In the genomic region with DNA sequence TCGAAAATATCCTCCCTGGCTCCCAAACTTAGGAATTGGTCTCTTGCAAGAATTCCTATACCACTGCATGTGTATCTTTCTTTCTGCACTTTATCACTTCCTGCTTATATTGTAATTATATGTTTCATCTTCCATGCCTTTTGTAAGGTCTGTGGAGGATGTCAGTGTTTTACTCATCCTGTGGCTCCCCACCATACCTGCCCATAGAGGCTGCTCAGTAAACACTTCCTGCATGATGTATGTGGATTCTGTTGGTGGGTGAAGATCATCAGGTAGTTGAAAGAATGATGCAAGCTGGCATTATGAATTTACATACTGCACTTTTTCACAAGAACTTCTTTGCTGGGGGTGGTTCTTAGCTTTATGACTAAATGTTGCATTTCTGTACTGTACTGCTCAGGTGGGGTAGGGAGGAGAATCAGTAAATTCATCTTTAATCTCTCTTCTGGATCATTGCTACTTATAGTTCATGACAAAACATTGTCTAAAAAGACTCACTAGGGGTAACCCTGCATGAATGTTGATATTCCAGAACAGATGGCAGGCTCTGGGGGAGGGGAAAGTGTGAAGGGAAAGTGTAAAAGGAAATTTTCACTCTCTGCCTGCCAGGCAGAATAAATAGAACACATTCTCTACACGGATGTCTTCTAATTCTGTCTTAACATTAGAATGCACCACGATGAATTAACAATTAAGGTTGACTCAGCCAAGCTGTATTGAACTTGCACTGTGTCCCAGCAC, we compare ENCODE assay signal across 19 cellular contexts. TPM values are rescaled to one million over a fixed set of nuclear protein-coding genes. Genes with fewer than 3 reads are reported as not detected.
A peak's percentile ranks its signal among the peaks of the same experiment; 100 is the strongest.
DNase-seq lines count a peak whose midpoint lies in the region; ATAC-seq and TF ChIP-seq lines count a peak whose summit lies in the region.
"Had no signal": no experiment of that assay in that cellular context is flagged by ENCODE, and none has a peak within 500 bp of the region (broad histone marks: within the 10 kb centered on the region; RNA-seq: fewer than 3 reads in every experiment).

No MANE protein-coding gene starts in this region.

- no peaks in the 10 kb centered on the region for H3K27me3 ChIP-seq in neutrophil
- H3K27me3 ChIP-seq in prostate gland (replicated peaks; ENCODE audit: insufficient read depth), result no peaks in the 10 kb centered on the region
- no peaks in the 10 kb centered on the region for H3K27me3 ChIP-seq in left ventricle myocardium inferior (ENCODE audit: low read depth)
- H3K27me3 ChIP-seq: BLaER1, body of pancreas had no signal

- 60% methylated on average over 3 of the region's 3 CpGs for WGBS in prostate gland

- no peaks in the 10 kb centered on the region for H3K27me3 Mint-ChIP-seq in activated CD4-positive, alpha-beta T cell treated with anti-CD3 and anti-CD28 coated beads for 36 hours
- no peaks in the 10 kb centered on the region for H3K27me3 Mint-ChIP-seq in activated naive CD8-positive, alpha-beta T cell treated with anti-CD3 and anti-CD28 coated beads, Interleukin-2, amount 50 U/mL, for 24 hours
- H3K27me3 Mint-ChIP-seq: type B pancreatic cell had no signal

- peak overlapping the region; percentile 80 for H3K27ac Mint-ChIP-seq in activated CD4-positive, alpha-beta T cell treated with anti-CD3 and anti-CD28 coated beads for 36 hours
- no peak overlapping the region for H3K27ac Mint-ChIP-seq in activated naive CD8-positive, alpha-beta T cell treated with anti-CD3 and anti-CD28 coated beads, Interleukin-2, amount 50 U/mL, for 24 hours
- H3K27ac Mint-ChIP-seq: activated naive CD4-positive, alpha-beta T cell treated with anti-CD3 and anti-CD28 coated beads, Interleukin-2, amount 10 ng/mL, durations not matched to agents 7 days and 5 days; IgD-negative memory B cell; type B pancreatic cell had no signal

- CTCF ChIA-PET in activated CD4-positive, alpha-beta T cell treated with anti-CD3 and anti-CD28 coated beads for 36 hours (lab: Charles Lee), result interaction anchor here (0.5 to 1.7 kb wide), 5 partner anchors 10 to 274 kb away, joined by 3 to 10 read pairs (median 3); no protein-coding TSS in a partner anchor

- H3K27ac ChIP-seq in neutrophil (peak overlapping the region; percentile 56), prostate gland (peak overlapping the region in 1 of 2 donors; percentile 52), left ventricle myocardium inferior (replicated peaks) (no peak overlapping the region)
- H3K27ac ChIP-seq: body of pancreas had no signal

- TF ChIP-seq POLR2A in prostate gland (IDR thresholded peaks at IDR 0.05), result no peak

- no peaks in the 10 kb centered on the region for H3K9me3 Mint-ChIP-seq in activated CD4-positive, alpha-beta T cell treated with anti-CD3 and anti-CD28 coated beads for 36 hours (ENCODE audit: low read depth)
- H3K9me3 Mint-ChIP-seq in activated naive CD8-positive, alpha-beta T cell treated with anti-CD3 and anti-CD28 coated beads, Interleukin-2, amount 50 U/mL, for 24 hours, result no peaks in the 10 kb centered on the region
- H3K9me3 Mint-ChIP-seq: activated naive CD4-positive, alpha-beta T cell treated with anti-CD3 and anti-CD28 coated beads, Interleukin-2, amount 10 ng/mL, durations not matched to agents 7 days and 5 days; IgD-negative memory B cell; type B pancreatic cell had no signal

- no peak overlapping the region for H3K4me3 Mint-ChIP-seq in activated CD4-positive, alpha-beta T cell treated with anti-CD3 and anti-CD28 coated beads for 36 hours
- no peak overlapping the region for H3K4me3 Mint-ChIP-seq in activated naive CD8-positive, alpha-beta T cell treated with anti-CD3 and anti-CD28 coated beads, Interleukin-2, amount 50 U/mL, for 24 hours
- H3K4me3 Mint-ChIP-seq: activated naive CD4-positive, alpha-beta T cell treated with anti-CD3 and anti-CD28 coated beads, Interleukin-2, amount 10 ng/mL, durations not matched to agents 7 days and 5 days; IgD-negative memory B cell; type B pancreatic cell had no signal

- H3K9me3 ChIP-seq in neutrophil (no peaks in the 10 kb centered on the region), prostate gland (no peaks in the 10 kb centered on the region), left ventricle myocardium inferior (replicated peaks) (no peaks in the 10 kb centered on the region)
- H3K9me3 ChIP-seq: BLaER1, body of pancreas had no signal

- intact Hi-C loops in activated CD4-positive, alpha-beta T cell treated with anti-CD3 and anti-CD28 coated beads for 36 hours (cut with DNase I, micrococcal nuclease), result no loop called here
- intact Hi-C loops in prostate gland (cut with DNase I) (no loop called here), left ventricle myocardium inferior (cut with micrococcal nuclease) (no loop called here)

- H3K4me3 ChIP-seq in Jurkat, Clone E6-1 (ENCODE audit: low read length), result no peak overlapping the region
- no peak overlapping the region for H3K4me3 ChIP-seq in neutrophil (ENCODE audit: low read depth in 1 of 2, low read length in 1 of 2)
- H3K4me3 ChIP-seq in prostate gland, result no peak overlapping the region
- no peak overlapping the region for H3K4me3 ChIP-seq in left ventricle myocardium inferior
- H3K4me3 ChIP-seq: BLaER1, body of pancreas had no signal

- TF ChIP-seq CTCF in neutrophil (IDR thresholded peaks at IDR 0.05) (no peak), prostate gland (IDR thresholded peaks at IDR 0.05) (no peak), left ventricle myocardium inferior (IDR thresholded peaks at IDR 0.05; ENCODE audit: borderline replicate concordance) (no peak)

- POLR2A ChIA-PET in activated CD4-positive, alpha-beta T cell treated with anti-CD3 and anti-CD28 coated beads for 36 hours (lab: Charles Lee), result no interaction called here

- peak; percentile 98 for ATAC-seq in activated CD4-positive, alpha-beta T cell treated with anti-CD3 and anti-CD28 coated beads for 36 hours
- peak; percentile 71 for ATAC-seq in activated naive CD8-positive, alpha-beta T cell treated with anti-CD3 and anti-CD28 coated beads, Interleukin-2, amount 50 U/mL, for 24 hours
- ATAC-seq: body of pancreas had no signal

- H3K36me3 Mint-ChIP-seq in activated CD4-positive, alpha-beta T cell treated with anti-CD3 and anti-CD28 coated beads for 36 hours (ENCODE audit: low read depth), result no peaks in the 10 kb centered on the region
- H3K36me3 Mint-ChIP-seq in activated naive CD8-positive, alpha-beta T cell treated with anti-CD3 and anti-CD28 coated beads, Interleukin-2, amount 50 U/mL, for 24 hours (ENCODE audit: low read depth), result no peaks in the 10 kb centered on the region
- H3K36me3 Mint-ChIP-seq: activated naive CD4-positive, alpha-beta T cell treated with anti-CD3 and anti-CD28 coated beads, Interleukin-2, amount 10 ng/mL, durations not matched to agents 7 days and 5 days; type B pancreatic cell had no signal

- H3K4me1 Mint-ChIP-seq in activated CD4-positive, alpha-beta T cell treated with anti-CD3 and anti-CD28 coated beads for 36 hours, result peaks cover 11% of the 10 kb centered on the region
- peaks cover 8% of the 10 kb centered on the region for H3K4me1 Mint-ChIP-seq in activated naive CD8-positive, alpha-beta T cell treated with anti-CD3 and anti-CD28 coated beads, Interleukin-2, amount 50 U/mL, for 24 hours
- H3K4me1 Mint-ChIP-seq: IgD-negative memory B cell had no signal

- peaks cover 27 to 30% of the 10 kb centered on the region in 2 experiments for H3K4me1 ChIP-seq in neutrophil (ENCODE audit: control insufficient read depth in 1 of 2, insufficient read depth in 1 of 2, low read depth in 1 of 2, low read length in 1 of 2)
- no peaks in the 10 kb centered on the region for H3K4me1 ChIP-seq in prostate gland (replicated peaks)
- H3K4me1 ChIP-seq in left ventricle myocardium inferior, result peaks cover 19% of the 10 kb centered on the region
- H3K4me1 ChIP-seq: body of pancreas had no signal

- DNase-seq in activated CD4-positive, alpha-beta T cell treated with anti-CD3 and anti-CD28 coated beads for 36 hours, result peak; percentile 44
- DNase-seq in activated CD4-positive, alpha-beta T cell treated with anti-CD3 and anti-CD28 coated beads, Interleukin-2, amount 50 U/mL, for 4 hours, result no peak
- peak; percentile 44 for DNase-seq in Jurkat, Clone E6-1 (ENCODE audit: low read depth, low spot score)
- no peak for DNase-seq in activated naive CD8-positive, alpha-beta T cell treated with anti-CD3 and anti-CD28 coated beads, Interleukin-2, amount 50 U/mL, for 24 hours
- DNase-seq in prostate gland (ENCODE audit: low spot score) (no peak), left ventricle myocardium inferior (no peak), cortex of kidney (lab: John Stamatoyannopoulos, UW) (no peak)
- DNase-seq: 8988T; activated CD8-positive, alpha-beta memory T cell treated with anti-CD3 and anti-CD28 coated beads for 24 hours; activated naive CD4-positive, alpha-beta T cell treated with anti-CD3 and anti-CD28 coated beads, Interleukin-2, amount 10 ng/mL, durations not matched to agents 7 days and 5 days; body of pancreas; effector CD4-positive, alpha-beta T cell; kidney; stimulated activated CD4-positive, alpha-beta T cell treated with anti-CD3 and anti-CD28 coated beads, Interleukin-4, amount 100 ng/mL, for 4 hours had no signal

- H3K36me3 ChIP-seq in neutrophil, result no peaks in the 10 kb centered on the region
- H3K36me3 ChIP-seq in prostate gland, result no peaks in the 10 kb centered on the region
- H3K36me3 ChIP-seq in left ventricle myocardium inferior, result no peaks in the 10 kb centered on the region
- H3K36me3 ChIP-seq: BLaER1 had no signal

RNA-seq across cellular contexts. Expression of a gene that starts 35.9 kb away (rescaled TPM):
- under 1 TPM; 0.18 to 0.23 TPM for total RNA-seq in activated CD4-positive, alpha-beta T cell treated with anti-CD3 and anti-CD28 coated beads for 36 hours
- polyA plus RNA-seq in Jurkat, Clone E6-1 (2012; ENCODE audit: insufficient read depth, insufficient read length), result 0.25 TPM
- total RNA-seq in prostate gland, result under 1 TPM; 0.64 to 0.91 TPM
- 299 TPM for total RNA-seq in left ventricle myocardium inferior
- total RNA-seq: RPMI7951 had no signal

Comparison
In these comparisons a context has a peak if more than half of its experiments do, and no peak if none do; other contexts are left out.
1. DNase-seq: peak in activated CD4-positive, alpha-beta T cell treated with anti-CD3 and anti-CD28 coated beads for 36 hours (single experiment) and Jurkat, Clone E6-1 (single experiment); none in activated CD4-positive, alpha-beta T cell treated with anti-CD3 and anti-CD28 coated beads, Interleukin-2, amount 50 U/mL, for 4 hours (0 of 2), activated naive CD8-positive, alpha-beta T cell treated with anti-CD3 and anti-CD28 coated beads, Interleukin-2, amount 50 U/mL, for 24 hours (single experiment), prostate gland (single experiment), left ventricle myocardium inferior (single experiment) and cortex of kidney (single experiment).
2. RNA of a gene that starts 35.9 kb away (total RNA-seq): 299 TPM in left ventricle myocardium inferior (single experiment); 0.64 to 0.91 TPM in prostate gland and 0.18 to 0.23 TPM in activated CD4-positive, alpha-beta T cell treated with anti-CD3 and anti-CD28 coated beads for 36 hours; every median in the first group is over 100 times any median in the second.